Comparison of ENCODE assay signal across 8 cellular contexts in the genomic region with DNA sequence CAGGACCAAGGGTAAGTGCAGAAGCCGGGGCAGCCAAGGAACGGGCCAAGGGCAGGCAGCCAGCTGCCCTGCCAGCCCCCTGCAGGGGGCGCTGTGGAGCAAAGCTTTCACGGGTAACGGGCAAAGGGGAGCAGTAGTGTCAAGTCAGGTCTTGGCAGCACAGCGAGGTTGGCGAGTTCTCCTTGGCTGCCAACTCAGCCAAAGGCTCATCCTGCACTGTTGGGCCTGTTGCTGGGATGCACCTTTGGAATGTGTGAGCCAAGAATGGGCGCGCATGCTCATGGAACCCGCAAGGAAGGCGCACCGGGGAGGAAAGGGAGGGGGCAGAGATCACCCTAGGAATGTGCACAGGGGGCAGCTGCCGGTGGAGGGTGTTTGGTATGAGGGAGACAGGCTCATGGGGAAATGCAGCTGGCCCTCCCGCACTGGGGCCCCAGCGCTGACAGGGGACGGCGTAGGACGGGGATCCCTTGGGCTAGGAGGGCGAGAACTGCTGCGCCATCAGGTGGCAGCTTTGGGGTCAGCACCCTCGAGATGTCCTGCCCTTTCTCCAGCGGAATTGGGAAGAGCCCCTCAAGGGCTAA.
DNase-seq lines count a peak whose midpoint lies in the region; ATAC-seq lines count a peak whose summit lies in the region.

No MANE protein-coding gene starts in this region.

- peaks cover 5% of the 10 kb centered on the region for H3K4me1 Mint-ChIP-seq in T-helper 2 cell treated with Interferon-gamma antibody and Interleukin-4, amounts not matched to agents 5 μg/mL and 100 μg/mL, for 36 hours (ENCODE audit: low read depth)

- peak; percentile 77 for ATAC-seq in HG03442 (IDR thresholded peaks at IDR 0.05; ENCODE audit: unreplicated experiment)

- peak overlapping the region; percentile 92 for H3K4me3 Mint-ChIP-seq in T-helper 2 cell treated with Interferon-gamma antibody and Interleukin-4, amounts not matched to agents 5 μg/mL and 100 μg/mL, for 36 hours

- H3K36me3 Mint-ChIP-seq in T-helper 2 cell treated with Interferon-gamma antibody and Interleukin-4, amounts not matched to agents 5 μg/mL and 100 μg/mL, for 36 hours (ENCODE audit: low read depth): no peaks in the 10 kb centered on the region

- peak; percentile 65 for DNase-seq in NCI-H82 (lab: John Stamatoyannopoulos, UW)
- no peak for DNase-seq in NCI-H82 treated with DMSO at 0.1 percent for 48 hours (lab: John Stamatoyannopoulos, UW; ENCODE audit: unreplicated experiment)
- DNase-seq in T-helper 2 cell treated with Interferon-gamma antibody and Interleukin-4, amounts not matched to agents 5 μg/mL and 100 μg/mL, for 36 hours (ENCODE audit: low spot score): peak; percentile 66
- peak; percentile 2 for DNase-seq in astrocyte of the hippocampus (ENCODE audit: low read depth, low spot score)
- peak; percentile 89 for DNase-seq in iPS-NIHi7 (ENCODE audit: extremely low spot score)
- peak; percentile 24 for DNase-seq in stimulated activated CD4-positive, alpha-beta T cell treated with anti-CD3 and anti-CD28 coated beads, Interleukin-2, amount 100 ng/mL, for 4 hours (ENCODE audit: low read depth)
- DNase-seq in NCI-H187 treated with DMSO at 0.1 percent for 48 hours (lab: John Stamatoyannopoulos, UW): no peak

- H3K27ac Mint-ChIP-seq in T-helper 2 cell treated with Interferon-gamma antibody and Interleukin-4, amounts not matched to agents 5 μg/mL and 100 μg/mL, for 36 hours: no peak overlapping the region

- H3K27me3 Mint-ChIP-seq in T-helper 2 cell treated with Interferon-gamma antibody and Interleukin-4, amounts not matched to agents 5 μg/mL and 100 μg/mL, for 36 hours (ENCODE audit: low read depth): peaks cover 26% of the 10 kb centered on the region

- no peaks in the 10 kb centered on the region for H3K9me3 Mint-ChIP-seq in T-helper 2 cell treated with Interferon-gamma antibody and Interleukin-4, amounts not matched to agents 5 μg/mL and 100 μg/mL, for 36 hours

Comparison
In these comparisons a context has a peak if more than half of its experiments do, and no peak if none do; other contexts are left out.
1. DNase-seq: peak in NCI-H82 (single experiment), T-helper 2 cell treated with Interferon-gamma antibody and Interleukin-4, amounts not matched to agents 5 μg/mL and 100 μg/mL, for 36 hours (single experiment), astrocyte of the hippocampus (single experiment), iPS-NIHi7 (single experiment) and stimulated activated CD4-positive, alpha-beta T cell treated with anti-CD3 and anti-CD28 coated beads, Interleukin-2, amount 100 ng/mL, for 4 hours (single experiment); none in NCI-H82 treated with DMSO at 0.1 percent for 48 hours (single experiment) and NCI-H187 treated with DMSO at 0.1 percent for 48 hours (single experiment).